Comparison of ENCODE assay signal across 37 cellular contexts in the genomic region with DNA sequence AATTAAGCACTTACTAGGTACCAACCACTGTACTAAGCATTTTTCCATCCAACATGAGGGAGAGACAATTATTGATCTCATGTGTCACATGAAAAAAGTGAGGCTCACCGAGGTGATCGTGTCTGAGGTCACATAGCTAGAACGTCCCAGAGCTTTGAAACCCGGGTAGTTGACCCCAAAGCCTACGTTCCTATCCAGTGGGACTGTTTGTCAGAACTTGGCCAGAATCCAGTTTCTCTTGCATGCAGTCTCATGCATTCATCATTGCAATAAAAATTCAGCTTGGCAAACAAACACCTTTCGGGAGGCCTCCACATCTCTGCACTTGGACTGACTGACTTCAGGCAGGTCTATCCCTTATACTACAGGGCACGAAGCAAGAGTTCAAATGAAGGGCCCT. TPM values are rescaled to one million over a fixed set of nuclear protein-coding genes. Genes with fewer than 3 reads are reported as not detected.
DNase-seq lines count a peak whose midpoint lies in the region; ATAC-seq, FAIRE-seq and TF ChIP-seq lines count a peak whose summit lies in the region.
"Had no signal": no experiment of that assay in that cellular context is flagged by ENCODE, and none has a peak within 500 bp of the region (broad histone marks: within the 10 kb centered on the region; RNA-seq: fewer than 3 reads in every experiment).

No MANE protein-coding gene starts in this region.

- H3K9me3 Mint-ChIP-seq in MCF 10A (ENCODE audit: unreplicated experiment): no peaks in the 10 kb centered on the region
- H3K9me3 Mint-ChIP-seq: activated B cell treated with CpG ODN at 0.5 μM for 24 hours; activated naive CD8-positive, alpha-beta T cell treated with anti-CD3 and anti-CD28 coated beads for 36 hours; activated T-cell treated with anti-CD3 and anti-CD28 coated beads, Interleukin-2, amount 50 U/mL, for 4 hours; natural killer cell treated with Interleukin-12 subunit alpha and Interleukin-12 subunit beta and Interleukin-15 and Interleukin-18, amount 100 ng/mL, for 72 hours had no signal

- peaks cover 72% of the 10 kb centered on the region for H3K4me1 Mint-ChIP-seq in MCF 10A (ENCODE audit: insufficient read depth, unreplicated experiment)

- intact Hi-C loops in MCF 10A (cut with micrococcal nuclease): loop anchor here (2.0 kb wide), 1 partner anchor 26 kb away; no protein-coding TSS in a partner anchor
- intact Hi-C loops in breast epithelium (cut with DNase I; ENCODE audit: low total_unique reads): no loop called here
- intact Hi-C loops in PC-9 (cut with micrococcal nuclease; ENCODE audit: unreplicated experiment): no loop called here

- H3K36me3 Mint-ChIP-seq in MCF 10A (ENCODE audit: insufficient read depth, unreplicated experiment): no peaks in the 10 kb centered on the region
- H3K36me3 Mint-ChIP-seq: CD4-positive, alpha-beta memory T cell; natural killer cell treated with Interleukin-12 subunit alpha and Interleukin-12 subunit beta and Interleukin-15 and Interleukin-18, amount 100 ng/mL, for 72 hours had no signal

- H3K4me1 ChIP-seq in breast epithelium (no peaks in the 10 kb centered on the region), PC-9 (replicated peaks; ENCODE audit: insufficient read depth) (peaks cover 61% of the 10 kb centered on the region), hepatocyte (ENCODE audit: insufficient read depth) (peaks cover 4% of the 10 kb centered on the region)
- H3K4me1 ChIP-seq: esophagus muscularis mucosa, upper lobe of right lung had no signal

- DNase-seq in MCF 10A (ENCODE audit: unreplicated experiment) (peak; percentile 57), breast epithelium (ENCODE audit: low spot score in 2 of 2) (no peak), PC-9 (no peak), hepatocyte (ENCODE audit: low spot score) (peak; percentile 41), GM19239 (ENCODE audit: insufficient read length, low spot score) (no peak), pons (ENCODE audit: low spot score) (no peak), epidermal melanocyte (ENCODE audit: insufficient read length, low spot score) (no peak)
- DNase-seq: activated B cell treated with CpG ODN at 0.5 μM for 24 hours; activated CD4-positive, alpha-beta T cell treated with anti-CD3 and anti-CD28 coated beads, Interleukin-2, amount 50 U/mL, for 1 hour; activated gamma-delta T cell; activated T-cell treated with anti-CD3 and anti-CD28 coated beads, Interleukin-2, amount 50 U/mL, for 4 hours; CD4-positive, alpha-beta memory T cell; central memory CD4-positive, alpha-beta T cell; cortex of kidney; effector memory CD4-positive, alpha-beta T cell; foreskin melanocyte; KG1; mucosa of descending colon; NCI-H1417; NCI-H2081; NCI-H345; NCI-H774; RPMI8226; stimulated activated naive CD4-positive, alpha-beta T cell; T-helper 1 cell; upper lobe of right lung had no signal

- TF ChIP-seq POLR2A in breast epithelium (IDR thresholded peaks at IDR 0.05): no peak

- H4K20me1 ChIP-seq in PC-9 (ENCODE audit: insufficient read depth): no peaks in the 10 kb centered on the region
- no peaks in the 10 kb centered on the region for H4K20me1 ChIP-seq in hepatocyte (ENCODE audit: insufficient read depth, poor library complexity, severe bottlenecking)

- no peaks in the 10 kb centered on the region for H3K27me3 Mint-ChIP-seq in MCF 10A (ENCODE audit: insufficient read depth, unreplicated experiment)

- BruUV-seq in MCF 10A (replicated peaks; lab: Mats Ljungman, UMichigan) (no TSS peak), PC-9 (replicated peaks; lab: Mats Ljungman, UMichigan) (no TSS peak)

- H3K4me2 ChIP-seq in PC-9: peak overlapping the region; percentile 47
- H3K4me2 ChIP-seq in hepatocyte: no peak overlapping the region
- H3K4me2 ChIP-seq: A549 had no signal

- H3K4me3 ChIP-seq in breast epithelium (no peak overlapping the region), PC-9 (no peak overlapping the region), hepatocyte (no peak overlapping the region)
- H3K4me3 ChIP-seq: A549, esophagus muscularis mucosa, lung, mucosa of descending colon, suprapubic skin, upper lobe of right lung had no signal

- H3K27me3 ChIP-seq in breast epithelium: no peaks in the 10 kb centered on the region
- H3K27me3 ChIP-seq in PC-9 (ENCODE audit: insufficient read depth, low read depth): no peaks in the 10 kb centered on the region
- H3K27me3 ChIP-seq in hepatocyte: peaks cover 3% of the 10 kb centered on the region
- H3K27me3 ChIP-seq: suprapubic skin, upper lobe of right lung had no signal

- no peak for FAIRE-seq in GM19239 (lab: Jason Lieb, UNC)
- FAIRE-seq: A549, astrocyte, D721Med, H1, HTR-8/SVneo had no signal

- H2AFZ ChIP-seq in PC-9 (no peak overlapping the region), hepatocyte (no peak overlapping the region)

- H3K4me3 Mint-ChIP-seq in MCF 10A (ENCODE audit: unreplicated experiment): no peak overlapping the region
- H3K4me3 Mint-ChIP-seq: activated B cell treated with CpG ODN at 0.5 μM for 24 hours; activated naive CD8-positive, alpha-beta T cell treated with anti-CD3 and anti-CD28 coated beads for 36 hours; activated T-cell treated with anti-CD3 and anti-CD28 coated beads, Interleukin-2, amount 50 U/mL, for 4 hours; natural killer cell treated with Interleukin-12 subunit alpha and Interleukin-12 subunit beta and Interleukin-15 and Interleukin-18, amount 100 ng/mL, for 72 hours had no signal

- POLR2A ChIA-PET in MCF 10A (lab: Yijun Ruan, JAX): interaction anchor here (0.6 to 22.5 kb wide), 10 partner anchors 12 to 735 kb away, joined by 3 to 535 read pairs (median 11); partner anchors contain the start of genes FAT2 and GM2A
- POLR2A ChIA-PET in PC-9 (lab: Charles Lee; ENCODE audit: unreplicated experiment): no interaction called here

- TF ChIP-seq CTCF in MCF 10A (IDR thresholded peaks at IDR 0.05; ENCODE audit: unreplicated experiment): no peak
- no peak for TF ChIP-seq CTCF in breast epithelium (IDR thresholded peaks at IDR 0.05)
- TF ChIP-seq CTCF in PC-9 (conservative IDR thresholded peaks at IDR 0.05): no peak
- no peak for TF ChIP-seq CTCF in hepatocyte (IDR thresholded peaks at IDR 0.05; ENCODE audit: poor library complexity)

- 67% methylated on average over 7 of the region's 7 CpGs for WGBS in hepatocyte (ENCODE audit: low lambda C conversion rate, missing lambda C conversion rate)

- no peak for ATAC-seq in esophagus mucosa
- ATAC-seq: mucosa of descending colon, upper lobe of right lung had no signal

- H3K27ac ChIP-seq in breast epithelium: no peak overlapping the region
- H3K27ac ChIP-seq in PC-9: no peak overlapping the region
- no peak overlapping the region for H3K27ac ChIP-seq in hepatocyte
- H3K27ac ChIP-seq: esophagus muscularis mucosa, upper lobe of right lung had no signal

- H3F3A ChIP-seq in PC-9 (ENCODE audit: insufficient read depth, low read depth): peaks cover 26% of the 10 kb centered on the region

- CTCF ChIA-PET in MCF 10A (lab: Yijun Ruan, JAX) (interaction anchor here (1.0 to 18.4 kb wide), 11 partner anchors 9 to 94 kb away, joined by 3 to 174 read pairs (median 4); no protein-coding TSS in a partner anchor), PC-9 (lab: Charles Lee) (no interaction called here)

- H3K27ac Mint-ChIP-seq in MCF 10A (ENCODE audit: low read depth, unreplicated experiment): peak overlapping the region; percentile 52
- H3K27ac Mint-ChIP-seq: activated B cell treated with CpG ODN at 0.5 μM for 24 hours; activated naive CD8-positive, alpha-beta T cell treated with anti-CD3 and anti-CD28 coated beads for 36 hours; natural killer cell treated with Interleukin-12 subunit alpha and Interleukin-12 subunit beta and Interleukin-15 and Interleukin-18, amount 100 ng/mL, for 72 hours had no signal

- no peaks in the 10 kb centered on the region for H3K9me3 ChIP-seq in breast epithelium
- H3K9me3 ChIP-seq in PC-9 (ENCODE audit: insufficient read depth, low read depth): no peaks in the 10 kb centered on the region
- H3K9me3 ChIP-seq in hepatocyte (ENCODE audit: low read depth): no peaks in the 10 kb centered on the region
- H3K9me3 ChIP-seq: A549, esophagus muscularis mucosa, mucosa of descending colon, suprapubic skin, upper lobe of right lung had no signal

- no peaks in the 10 kb centered on the region for H3K79me2 ChIP-seq in PC-9 (ENCODE audit: low read depth)
- H3K79me2 ChIP-seq in hepatocyte: no peaks in the 10 kb centered on the region

- H3K9me2 ChIP-seq in PC-9 (ENCODE audit: insufficient read depth) (no peaks in the 10 kb centered on the region), hepatocyte (replicated peaks; ENCODE audit: insufficient read depth) (no peaks in the 10 kb centered on the region)

- no peaks in the 10 kb centered on the region for H3K36me3 ChIP-seq in breast epithelium
- no peaks in the 10 kb centered on the region for H3K36me3 ChIP-seq in PC-9 (ENCODE audit: low read depth)
- no peaks in the 10 kb centered on the region for H3K36me3 ChIP-seq in hepatocyte (replicated peaks; ENCODE audit: insufficient read depth, low read depth)
- H3K36me3 ChIP-seq: esophagus muscularis mucosa, suprapubic skin, upper lobe of right lung had no signal

RNA-seq across cellular contexts. Expression of gene FAT2, which starts 23.4 kb away (rescaled TPM):
- total RNA-seq in MCF 10A (2022) (5.9 and 9.9 TPM in 2 replicates), breast epithelium (1 to 10 TPM in 2 of 3 donors, under 1 TPM in 1; 0.16 to 5.4 (median 3.6) TPM), PC-9 (2021) (0.28 and 0.48 TPM in 2 replicates), hepatocyte (0.40 and 0.72 TPM in 2 replicates), esophagus mucosa (82.5 TPM)
- polyA plus RNA-seq in hepatocyte: 0.10 and 0.55 TPM in 2 replicates
- total RNA-seq: activated naive CD8-positive, alpha-beta T cell treated with anti-CD3 and anti-CD28 coated beads for 36 hours; activated T-cell treated with anti-CD3 and anti-CD28 coated beads, Interleukin-2, amount 50 U/mL, for 4 hours; CD4-positive, alpha-beta memory T cell; esophagus muscularis mucosa; mucosa of descending colon; natural killer cell treated with Interleukin-12 subunit alpha and Interleukin-12 subunit beta and Interleukin-15 and Interleukin-18, amount 100 ng/mL, for 72 hours had no signal
- polyA plus RNA-seq: CD4-positive, alpha-beta memory T cell had no signal

Comparison
In these comparisons a context has a peak if more than half of its experiments do, and no peak if none do; other contexts are left out.
1. DNase-seq: peak in MCF 10A (single experiment) and hepatocyte (single experiment); none in breast epithelium (0 of 2), PC-9 (0 of 2), GM19239 (single experiment), pons (single experiment) and epidermal melanocyte (single experiment).